9 cellular contexts compared by ENCODE assay signal in genomic region chr4:142645478-142646108, GRCh38.
A peak's percentile ranks its signal among the peaks of the same experiment; 100 is the strongest.
DNase-seq lines count a peak whose midpoint lies in the region; ATAC-seq lines count a peak whose summit lies in the region.
"Had no signal": no experiment of that assay in that cellular context is flagged by ENCODE, and none has a peak within 500 bp of the region (broad histone marks: within the 10 kb centered on the region; RNA-seq: fewer than 3 reads in every experiment).

No MANE protein-coding gene starts in this region.

- ATAC-seq in HG02798 (IDR thresholded peaks at IDR 0.05; ENCODE audit: poor library complexity, unreplicated experiment) = peak; percentile 62
- ATAC-seq in left ventricle myocardium superior = peak; percentile 95

- intact Hi-C loops in left ventricle myocardium superior (cut with micrococcal nuclease) = no loop called here

- peak; percentile 46 for DNase-seq in DMS53 (lab: John Stamatoyannopoulos, UW)
- peak; percentile 48 for DNase-seq in UCSD-AML1 (lab: John Stamatoyannopoulos, UW; ENCODE audit: unreplicated experiment)
- DNase-seq in left ventricle myocardium superior = no peak
- no peak for DNase-seq in HPDE6-E6E7 (ENCODE audit: extremely low spot score)
- no peak for DNase-seq in T1000 (lab: John Stamatoyannopoulos, UW)
- DNase-seq in GM19238 (ENCODE audit: insufficient read length, low spot score) = no peak
- no peak for DNase-seq in medulla oblongata (ENCODE audit: extremely low spot score)
- DNase-seq: central memory CD4-positive, alpha-beta T cell had no signal

Comparison
In these comparisons a context has a peak if more than half of its experiments do, and no peak if none do; other contexts are left out.
1. DNase-seq: peak in DMS53 (single experiment) and UCSD-AML1 (single experiment); none in left ventricle myocardium superior (single experiment), HPDE6-E6E7 (single experiment), T1000 (single experiment), GM19238 (single experiment) and medulla oblongata (single experiment).